ENCODE assay signal across 18 cellular contexts in the genomic region with DNA sequence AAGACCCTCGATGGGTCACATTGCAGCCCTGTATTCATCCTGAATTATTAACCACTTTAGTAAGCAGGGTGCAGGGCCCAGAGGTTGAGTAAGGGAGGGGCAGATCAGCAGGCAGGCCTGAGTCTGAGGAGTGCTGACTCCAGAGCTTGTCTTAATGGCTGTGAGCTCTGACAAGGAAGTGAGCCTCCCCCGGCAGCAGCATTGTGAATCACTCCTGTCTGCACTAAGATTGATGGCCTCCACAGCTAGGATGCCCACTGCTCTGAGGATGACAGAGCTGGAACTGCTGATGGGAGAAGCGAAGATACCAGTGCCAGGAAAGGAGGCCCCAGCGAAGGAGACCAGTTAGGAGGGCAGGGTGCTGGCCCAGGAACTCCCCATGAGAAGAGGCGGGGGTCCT. TPM values are rescaled to one million over a fixed set of nuclear protein-coding genes. Genes with fewer than 3 reads are reported as not detected.
DNase-seq lines count a peak whose midpoint lies in the region; ATAC-seq and TF ChIP-seq lines count a peak whose summit lies in the region.
"Had no signal": no experiment of that assay in that cellular context is flagged by ENCODE, and none has a peak within 500 bp of the region (broad histone marks: within the 10 kb centered on the region; RNA-seq: fewer than 3 reads in every experiment).

No MANE protein-coding gene starts in this region.

- H3K4ac ChIP-seq in neuronal stem cell (ENCODE audit: low read length), result no peak overlapping the region

- no peak overlapping the region for H2BK120ac ChIP-seq in neuronal stem cell (ENCODE audit: low read depth, low read length)

- peak overlapping the region; percentile 44 for H3K27ac Mint-ChIP-seq in endodermal cell
- no peak overlapping the region for H3K27ac Mint-ChIP-seq in activated T-cell treated with anti-CD3 and anti-CD28 coated beads, Interleukin-2, amount 50 U/mL, for 24 hours

- H2AFZ ChIP-seq in GM23248 (no peak overlapping the region), neuronal stem cell (ENCODE audit: low read length) (no peak overlapping the region)

- ATAC-seq in HG03097 (IDR thresholded peaks at IDR 0.05; ENCODE audit: low FRiP score, unreplicated experiment) (no peak), gastroesophageal sphincter (no peak)
- ATAC-seq: heart left ventricle, left ventricle myocardium superior had no signal

- H3K9me3 ChIP-seq in GM23248 (ENCODE audit: low read depth) (no peaks in the 10 kb centered on the region), endodermal cell (ENCODE audit: control insufficient read depth, low read length) (no peaks in the 10 kb centered on the region), neuronal stem cell (replicated peaks in 1 of 2; ENCODE audit: control insufficient read depth in 2 of 2, insufficient read depth in 1 of 2, low read depth in 1 of 2, low read length in 2 of 2) (peaks cover 0 to 3% of the 10 kb centered on the region in 2 donors), gastroesophageal sphincter (no peaks in the 10 kb centered on the region)
- H3K9me3 ChIP-seq: heart left ventricle, prostate gland had no signal

- 52 to 58% methylated on average over 5 of the region's 5 CpGs for WGBS in GM23248 (ENCODE audit: low coverage in 1 of 2, low lambda C conversion rate in 2 of 2, missing lambda C conversion rate in 2 of 2), 2 experiments
- WGBS in endodermal cell (ENCODE audit: insufficient coverage in 1 of 2, insufficient read length in 1 of 2), 2 experiments, result 77 to 86% methylated on average over 5 of the region's 5 CpGs
- no CpG with 5 or more reads among the region's 5 CpGs for WGBS in neuronal stem cell (ENCODE audit: extremely low coverage in 2 of 2, insufficient read length in 2 of 2, insufficient replicate concordance in 1 of 2), 2 donors
- WGBS in gastroesophageal sphincter (ENCODE audit: low coverage in 1 of 2), 2 donors, result 67 to 83% methylated on average over 2 of the region's 5 CpGs

- no peak overlapping the region for H2AK5ac ChIP-seq in neuronal stem cell (ENCODE audit: low read depth, low read length)

- no peaks in the 10 kb centered on the region for H3F3A ChIP-seq in GM23248 (ENCODE audit: insufficient read depth)

- in situ Hi-C loops in GM23248 (cut with MboI), result no loop called here

- no peak overlapping the region for H3K4me3 ChIP-seq in GM23248
- H3K4me3 ChIP-seq in endodermal cell (ENCODE audit: low read length), result no peak overlapping the region
- H3K4me3 ChIP-seq in neuronal stem cell (ENCODE audit: low read length in 2 of 2), result no peak overlapping the region
- no peak overlapping the region for H3K4me3 ChIP-seq in gastroesophageal sphincter
- H3K4me3 ChIP-seq: BLaER1 treated with 17β-estradiol and CSF1 and Interleukin-3, amounts not matched to agents 10 nM and 100 nM; heart left ventricle; prostate gland had no signal

- no peaks in the 10 kb centered on the region for H4K20me1 ChIP-seq in GM23248 (ENCODE audit: insufficient read depth)

- no peaks in the 10 kb centered on the region for H3K36me3 Mint-ChIP-seq in endodermal cell (ENCODE audit: low read depth)
- H3K36me3 Mint-ChIP-seq in activated T-cell treated with anti-CD3 and anti-CD28 coated beads, Interleukin-2, amount 50 U/mL, for 24 hours (ENCODE audit: low read depth), result no peaks in the 10 kb centered on the region

- TF ChIP-seq POLR2A in gastroesophageal sphincter (IDR thresholded peaks at IDR 0.05), result no peak

- H3K9me3 Mint-ChIP-seq in endodermal cell, result no peaks in the 10 kb centered on the region
- H3K9me3 Mint-ChIP-seq in activated T-cell treated with anti-CD3 and anti-CD28 coated beads, Interleukin-2, amount 50 U/mL, for 24 hours, result peaks cover 2% of the 10 kb centered on the region

- no peaks in the 10 kb centered on the region for H3K36me3 ChIP-seq in GM23248 (ENCODE audit: low read depth)
- H3K36me3 ChIP-seq in endodermal cell (ENCODE audit: control insufficient read depth, insufficient read depth, low read length), result no peaks in the 10 kb centered on the region
- no peaks in the 10 kb centered on the region for H3K36me3 ChIP-seq in neuronal stem cell (replicated peaks in 1 of 2; ENCODE audit: control insufficient read depth in 2 of 2, insufficient read depth in 2 of 2, low read length in 2 of 2)
- no peaks in the 10 kb centered on the region for H3K36me3 ChIP-seq in gastroesophageal sphincter
- H3K36me3 ChIP-seq: BLaER1 treated with 17β-estradiol and CSF1 and Interleukin-3, amounts not matched to agents 10 nM and 100 nM; heart left ventricle; prostate gland; WERI-Rb-1 had no signal

- no peak for TF ChIP-seq EP300 in gastroesophageal sphincter (IDR thresholded peaks at IDR 0.05)

- H2BK15ac ChIP-seq in neuronal stem cell (ENCODE audit: low read length), result no peak overlapping the region

- no peak overlapping the region for H2BK5ac ChIP-seq in neuronal stem cell (ENCODE audit: low read length)

- H3K27ac ChIP-seq in GM23248, result no peak overlapping the region
- no peak overlapping the region for H3K27ac ChIP-seq in endodermal cell (ENCODE audit: low read depth, low read length)
- no peak overlapping the region for H3K27ac ChIP-seq in neuronal stem cell (replicated peaks; ENCODE audit: low read length)
- no peak overlapping the region for H3K27ac ChIP-seq in gastroesophageal sphincter
- H3K27ac ChIP-seq: BLaER1 treated with 17β-estradiol and CSF1 and Interleukin-3, amounts not matched to agents 10 nM and 100 nM; heart left ventricle; prostate gland; WERI-Rb-1 had no signal

- H3K4me2 ChIP-seq in GM23248 (ENCODE audit: unreplicated experiment) (no peak overlapping the region), neuronal stem cell (ENCODE audit: insufficient read depth, low read length, poor library complexity, severe bottlenecking) (no peak overlapping the region)

- H3K9ac ChIP-seq in GM23248 (no peak overlapping the region), endodermal cell (ENCODE audit: extremely low read depth, low read length, poor library complexity, severe bottlenecking) (no peak overlapping the region), neuronal stem cell (ENCODE audit: low read depth, low read length, poor library complexity) (no peak overlapping the region)
- H3K9ac ChIP-seq: BLaER1 treated with 17β-estradiol and CSF1 and Interleukin-3, amounts not matched to agents 10 nM and 100 nM had no signal

- H3K4me3 Mint-ChIP-seq in endodermal cell, result no peak overlapping the region
- H3K4me3 Mint-ChIP-seq in activated T-cell treated with anti-CD3 and anti-CD28 coated beads, Interleukin-2, amount 50 U/mL, for 24 hours, result no peak overlapping the region

- no peaks in the 10 kb centered on the region for H3K79me2 ChIP-seq in GM23248 (ENCODE audit: insufficient read depth)

- no peak overlapping the region for H3K23ac ChIP-seq in neuronal stem cell (ENCODE audit: low read depth, low read length, poor library complexity)

- no peak for TF ChIP-seq CTCF in endodermal cell (conservative IDR thresholded peaks at IDR 0.05)
- TF ChIP-seq CTCF in gastroesophageal sphincter (IDR thresholded peaks at IDR 0.05), result no peak

- peaks cover 6% of the 10 kb centered on the region for H3K4me1 Mint-ChIP-seq in endodermal cell
- peaks cover 2% of the 10 kb centered on the region for H3K4me1 Mint-ChIP-seq in activated T-cell treated with anti-CD3 and anti-CD28 coated beads, Interleukin-2, amount 50 U/mL, for 24 hours (ENCODE audit: low read depth)

- H3K79me1 ChIP-seq in neuronal stem cell (ENCODE audit: low read depth, low read length), result no peaks in the 10 kb centered on the region

- H3K27me3 Mint-ChIP-seq in endodermal cell (ENCODE audit: insufficient read depth), result peaks cover 42% of the 10 kb centered on the region
- H3K27me3 Mint-ChIP-seq in activated T-cell treated with anti-CD3 and anti-CD28 coated beads, Interleukin-2, amount 50 U/mL, for 24 hours, result peaks cover 79% of the 10 kb centered on the region

- peak; percentile 43 for DNase-seq in GM23248
- DNase-seq in NCI-H2227 treated with DMSO at 0.1 percent for 48 hours (lab: John Stamatoyannopoulos, UW), result peak; percentile 36
- no peak for DNase-seq in endodermal cell
- DNase-seq in neuronal stem cell (ENCODE audit: low spot score), result no peak
- DNase-seq in SIG-M5 treated with dmso at 0.1 percent for 504 hours (lab: John Stamatoyannopoulos, UW; ENCODE audit: unreplicated experiment), result no peak
- no peak for DNase-seq in activated T-cell treated with anti-CD3 and anti-CD28 coated beads, Interleukin-2, amount 50 U/mL, for 24 hours
- DNase-seq: activated CD8-positive, alpha-beta memory T cell treated with anti-CD3 and anti-CD28 coated beads for 24 hours; DMS79; heart left ventricle; Karpas-422; left ventricle myocardium superior; NCI-H2081 treated with DMSO at 0.1 percent for 48 hours; stimulated activated CD4-positive, alpha-beta T cell treated with anti-CD3 and anti-CD28 coated beads, Interleukin-15, amount 100 ng/mL, for 24 hours had no signal

- H3K14ac ChIP-seq in neuronal stem cell (ENCODE audit: low read length), result no peak overlapping the region

- H4K91ac ChIP-seq in neuronal stem cell (ENCODE audit: low read depth, low read length, poor library complexity), result no peak overlapping the region

- 0 out of 2 replicates have a peak, but pooled peaks cover 3% of the 10 kb centered on the region for H3K4me1 ChIP-seq in GM23248 (ENCODE audit: insufficient read depth)
- no peaks in the 10 kb centered on the region for H3K4me1 ChIP-seq in endodermal cell (ENCODE audit: control insufficient read depth, insufficient read depth, low read length)
- H3K4me1 ChIP-seq in neuronal stem cell (ENCODE audit: control insufficient read depth in 2 of 2, insufficient read depth in 1 of 2, low read depth in 1 of 2, low read length in 2 of 2), result peaks cover 0 to 6% of the 10 kb centered on the region in 2 donors
- H3K4me1 ChIP-seq in gastroesophageal sphincter, result peaks cover 0 to 11% (median 6%) of the 10 kb centered on the region in 3 donors

- H3K27me3 ChIP-seq in GM23248 (replicated peaks; ENCODE audit: insufficient read depth), result peaks cover 23% of the 10 kb centered on the region
- H3K27me3 ChIP-seq in endodermal cell (ENCODE audit: control insufficient read depth, insufficient read depth, low read length, poor library complexity, severe bottlenecking), result peaks cover 37% of the 10 kb centered on the region
- peaks cover 6 to 93% (median 32%) of the 10 kb centered on the region in 3 experiments for H3K27me3 ChIP-seq in neuronal stem cell (ENCODE audit: control insufficient read depth in 3 of 3, insufficient read depth in 3 of 3, low read depth in 1 of 3, low read length in 3 of 3)
- H3K27me3 ChIP-seq in gastroesophageal sphincter, result peaks cover 63% of the 10 kb centered on the region

- H2BK12ac ChIP-seq in neuronal stem cell (ENCODE audit: low read length), result no peak overlapping the region

- no peaks in the 10 kb centered on the region for H3K9me2 ChIP-seq in GM23248 (ENCODE audit: insufficient read depth)

- peak overlapping the region; percentile 20 for H4K8ac ChIP-seq in neuronal stem cell (ENCODE audit: low read depth, low read length)

- H3K18ac ChIP-seq in neuronal stem cell (ENCODE audit: low read length), result no peak overlapping the region

RNA-seq across cellular contexts. Expression of gene CCDC174, which starts 46.5 kb away (rescaled TPM):
- total RNA-seq in GM23248 (2014; rRNA removed; shearing (Covaris generic)), result 8.4 and 13.0 TPM in 2 replicates
- 21.9 and 22.1 TPM in 2 replicates for polyA plus RNA-seq in GM23248 (2016; fragmentation: Nextera tagmentation; extraction: Ambion mirVana)
- total RNA-seq in endodermal cell, result 10 to 100 TPM; 18.7 to 20.1 TPM
- 20.8 TPM for polyA plus RNA-seq in endodermal cell (2013, experiment 1 of 2)
- 16.6 TPM for polyA plus RNA-seq in endodermal cell (2013, experiment 2 of 2)
- polyA plus RNA-seq in neuronal stem cell (2013, experiment 1 of 2), result 15.4 TPM
- polyA plus RNA-seq in neuronal stem cell (2013, experiment 2 of 2), result 16.2 TPM
- total RNA-seq in gastroesophageal sphincter, result 10 to 100 TPM; 15.8 to 24.0 (median 20.2) TPM

Comparison
In these comparisons a context has a peak if more than half of its experiments do, and no peak if none do; other contexts are left out.
1. DNase-seq: peak in GM23248 (single experiment) and NCI-H2227 treated with DMSO at 0.1 percent for 48 hours (single experiment); none in endodermal cell (single experiment), neuronal stem cell (single experiment), SIG-M5 treated with dmso at 0.1 percent for 504 hours (single experiment) and activated T-cell treated with anti-CD3 and anti-CD28 coated beads, Interleukin-2, amount 50 U/mL, for 24 hours (single experiment).